In the genomic region with DNA sequence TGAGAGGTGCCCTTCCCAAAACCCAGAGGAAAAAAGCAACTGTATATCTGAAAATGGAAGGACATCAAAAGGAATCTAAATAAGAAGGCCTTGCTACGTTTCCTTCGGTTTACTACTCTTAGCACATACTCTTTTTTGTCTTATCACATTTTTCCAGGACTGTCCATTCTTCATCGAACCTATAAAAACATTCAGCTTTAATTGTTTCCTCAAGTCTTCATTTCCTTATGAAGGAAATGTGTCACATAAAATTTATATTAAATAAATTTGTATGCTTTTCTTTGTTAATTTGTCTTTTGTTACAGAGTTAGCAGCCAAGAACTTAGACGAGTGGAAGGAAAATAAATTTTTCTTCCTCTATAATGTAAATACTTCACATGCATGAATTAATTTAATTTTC, we compare ENCODE assay signal across 30 cellular contexts.
"Had no signal": no experiment of that assay in that cellular context is flagged by ENCODE, and none has a peak within 500 bp of the region (broad histone marks: within the 10 kb centered on the region; RNA-seq: fewer than 3 reads in every experiment).

No MANE protein-coding gene starts in this region.

- H3K4me3 Mint-ChIP-seq: activated CD4-positive, alpha-beta memory T cell treated with anti-CD3 and anti-CD28 coated beads, Interleukin-2, amount 10 ng/mL, durations not matched to agents 7 days and 5 days; activated CD4-positive, alpha-beta T cell treated with anti-CD3 and anti-CD28 coated beads, Interleukin-2, amount 10 ng/mL, durations not matched to agents 7 days and 5 days; activated naive CD8-positive, alpha-beta T cell; activated T-cell treated with anti-CD3 and anti-CD28 coated beads, Interleukin-2, amount 50 U/mL, for 24 hours; activated T-cell treated with anti-CD3 and anti-CD28 coated beads, Interleukin-2, amount 50 U/mL, for 72 hours; activated T-helper 17 cell treated with anti-CD3 and anti-CD28 coated beads, Interleukin-2, amount 50 U/mL, for 72 hours; central memory CD8-positive, alpha-beta T cell; dendritic cell treated with granulocyte-macrophage colony-stimulating factor and Interleukin-4, amounts not matched to agents 40 ng/mL and 50 ng/mL, for 4 days; effector memory CD8-positive, alpha-beta T cell had no signal

- DNase-seq: activated CD4-positive, alpha-beta memory T cell treated with anti-CD3 and anti-CD28 coated beads, Interleukin-2, amount 10 ng/mL, durations not matched to agents 7 days and 5 days; activated CD4-positive, alpha-beta T cell treated with anti-CD3 and anti-CD28 coated beads for 1 hour; activated CD4-positive, alpha-beta T cell treated with anti-CD3 and anti-CD28 coated beads for 4 hours; activated CD4-positive, alpha-beta T cell treated with anti-CD3 and anti-CD28 coated beads, Interleukin-2, amount 10 ng/mL, durations not matched to agents 7 days and 5 days; activated CD4-positive, alpha-beta T cell treated with anti-CD3 and anti-CD28 coated beads, Interleukin-2, amount 50 U/mL, for 4 hours; activated CD8-positive, alpha-beta memory T cell treated with anti-CD3 and anti-CD28 coated beads, Interleukin-2, amount 50 U/mL, for 48 hours; activated effector memory CD4-positive, alpha-beta T cell treated with Interleukin-2 at 50 U/mL for 16 hours; activated gamma-delta T cell treated with Interleukin-2 at 50 U/mL for 16 hours; activated naive CD4-positive, alpha-beta T cell treated with anti-CD3 and anti-CD28 coated beads, Interleukin-2, amount 50 U/mL, for 16 hours; activated naive CD4-positive, alpha-beta T cell treated with Interleukin-2 at 50 U/mL for 16 hours; activated T-cell treated with anti-CD3 and anti-CD28 coated beads for 4 hours; activated T-cell treated with anti-CD3 and anti-CD28 coated beads, Interleukin-2, amount 50 U/mL, for 24 hours; activated T-cell treated with anti-CD3 and anti-CD28 coated beads, Interleukin-2, amount 50 U/mL, for 72 hours; amniotic stem cell; anterior cingulate cortex; brain microvascular endothelial cell; effector CD4-positive, alpha-beta T cell; effector memory CD8-positive, alpha-beta T cell; esophagus squamous epithelium; foreskin melanocyte; head of caudate nucleus; hippocampal formation; T-helper 2 cell had no signal

- H3K9me3 Mint-ChIP-seq: activated CD4-positive, alpha-beta T cell treated with anti-CD3 and anti-CD28 coated beads, Interleukin-2, amount 10 ng/mL, durations not matched to agents 7 days and 5 days; dendritic cell treated with granulocyte-macrophage colony-stimulating factor and Interleukin-4, amounts not matched to agents 40 ng/mL and 50 ng/mL, for 4 days had no signal

- H3K27ac Mint-ChIP-seq: activated CD4-positive, alpha-beta memory T cell treated with anti-CD3 and anti-CD28 coated beads, Interleukin-2, amount 10 ng/mL, durations not matched to agents 7 days and 5 days; activated CD4-positive, alpha-beta T cell treated with anti-CD3 and anti-CD28 coated beads, Interleukin-2, amount 10 ng/mL, durations not matched to agents 7 days and 5 days; activated naive CD8-positive, alpha-beta T cell; activated T-cell treated with anti-CD3 and anti-CD28 coated beads, Interleukin-2, amount 50 U/mL, for 24 hours; activated T-cell treated with anti-CD3 and anti-CD28 coated beads, Interleukin-2, amount 50 U/mL, for 72 hours; activated T-helper 17 cell treated with anti-CD3 and anti-CD28 coated beads, Interleukin-2, amount 50 U/mL, for 72 hours; dendritic cell treated with granulocyte-macrophage colony-stimulating factor and Interleukin-4, amounts not matched to agents 40 ng/mL and 50 ng/mL, for 4 days; effector memory CD8-positive, alpha-beta T cell had no signal

- ATAC-seq: activated T-cell treated with anti-CD3 and anti-CD28 coated beads, Interleukin-2, amount 50 U/mL, for 72 hours; activated T-helper 17 cell treated with anti-CD3 and anti-CD28 coated beads, Interleukin-2, amount 50 U/mL, for 72 hours; effector memory CD8-positive, alpha-beta T cell; gastroesophageal sphincter had no signal

- FAIRE-seq: astrocyte, bronchial epithelial cell had no signal

- H3K4me1 Mint-ChIP-seq: activated CD4-positive, alpha-beta memory T cell treated with anti-CD3 and anti-CD28 coated beads, Interleukin-2, amount 10 ng/mL, durations not matched to agents 7 days and 5 days; activated CD4-positive, alpha-beta T cell treated with anti-CD3 and anti-CD28 coated beads, Interleukin-2, amount 10 ng/mL, durations not matched to agents 7 days and 5 days; activated T-helper 17 cell treated with anti-CD3 and anti-CD28 coated beads, Interleukin-2, amount 50 U/mL, for 72 hours; central memory CD8-positive, alpha-beta T cell had no signal

- H3K36me3 Mint-ChIP-seq: activated naive CD8-positive, alpha-beta T cell had no signal

- H3K27me3 Mint-ChIP-seq: activated CD4-positive, alpha-beta memory T cell treated with anti-CD3 and anti-CD28 coated beads, Interleukin-2, amount 10 ng/mL, durations not matched to agents 7 days and 5 days; activated CD4-positive, alpha-beta T cell treated with anti-CD3 and anti-CD28 coated beads, Interleukin-2, amount 10 ng/mL, durations not matched to agents 7 days and 5 days; activated naive CD8-positive, alpha-beta T cell; activated T-cell treated with anti-CD3 and anti-CD28 coated beads, Interleukin-2, amount 50 U/mL, for 24 hours; activated T-helper 17 cell treated with anti-CD3 and anti-CD28 coated beads, Interleukin-2, amount 50 U/mL, for 72 hours; central memory CD8-positive, alpha-beta T cell; dendritic cell treated with granulocyte-macrophage colony-stimulating factor and Interleukin-4, amounts not matched to agents 40 ng/mL and 50 ng/mL, for 4 days; effector memory CD8-positive, alpha-beta T cell had no signal
